Comparison of ENCODE assay signal across 35 cellular contexts in the genomic region with DNA sequence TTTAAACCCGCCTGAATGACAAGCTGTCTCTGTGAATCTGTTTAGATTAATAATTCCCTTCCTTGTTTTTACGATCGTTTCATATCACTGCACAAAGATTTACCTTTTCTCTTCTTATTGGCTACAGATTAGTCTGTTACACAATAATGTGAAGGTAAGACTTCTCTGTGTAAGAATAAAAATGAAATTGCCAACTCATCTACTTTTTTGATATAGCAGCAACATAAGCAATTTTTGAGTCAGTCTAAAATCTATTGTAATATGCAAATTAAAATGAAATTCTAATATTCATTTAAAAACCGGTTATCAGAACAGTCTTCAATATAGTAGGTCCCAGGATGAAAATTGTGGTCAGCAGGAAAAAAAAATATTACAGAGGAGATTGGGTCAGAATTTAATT.
"Had no signal": no experiment of that assay in that cellular context is flagged by ENCODE, and none has a peak within 500 bp of the region (broad histone marks: within the 10 kb centered on the region; RNA-seq: fewer than 3 reads in every experiment).

No MANE protein-coding gene starts in this region.

- H3K27me3 ChIP-seq: MG63 had no signal

- H3K9me3 ChIP-seq: MG63 had no signal

- H3K36me3 ChIP-seq: MG63 had no signal

- DNase-seq: Kasumi-1, MG63, MM.1S, MV-4-11, NCI-H1048, NCI-H1092, NCI-H1092 treated with DMSO at 0.1 percent for 48 hours, NCI-H1105, NCI-H1105 treated with DMSO at 0.1 percent for 48 hours, NCI-H1417, NCI-H1417 treated with DMSO at 0.1 percent for 48 hours, NCI-H1436, NCI-H1436 treated with DMSO at 0.1 percent for 48 hours, NCI-H146, NCI-H1694, NCI-H1694 treated with DMSO at 0.1 percent for 48 hours, NCI-H187, NCI-H187 treated with DMSO at 0.1 percent for 48 hours, NCI-H1930, NCI-H2029, NCI-H2029 treated with DMSO at 0.1 percent for 48 hours, NCI-H2081, NCI-H2081 treated with DMSO at 0.1 percent for 48 hours, NCI-H2107, NCI-H2171, NCI-H2171 treated with DMSO at 0.1 percent for 48 hours, NCI-H2227 treated with DMSO at 0.1 percent for 48 hours, NCI-H226, NCI-H345, NCI-H446, NCI-H446 treated with DMSO at 0.1 percent for 48 hours, NCI-H510A, NCI-H510A treated with DMSO at 0.1 percent for 48 hours, NCI-H524, NCI-H524 treated with DMSO at 0.1 percent for 48 hours had no signal

- H3K4me3 ChIP-seq: MG63 had no signal
